In genomic region chr15:51759557-51760070, GRCh38 we compare ENCODE assay signal across 10 cellular contexts. TPM values are rescaled to one million over a fixed set of nuclear protein-coding genes. Genes with fewer than 3 reads are reported as not detected.
DNase-seq lines count a peak whose midpoint lies in the region; ATAC-seq, FAIRE-seq and TF ChIP-seq lines count a peak whose summit lies in the region.
"Had no signal": no experiment of that assay in that cellular context is flagged by ENCODE, and none has a peak within 500 bp of the region (broad histone marks: within the 10 kb centered on the region; RNA-seq: fewer than 3 reads in every experiment).

No MANE protein-coding gene starts in this region.

- no peaks in the 10 kb centered on the region for H3K4me1 ChIP-seq in OCI-LY1 (ENCODE audit: insufficient read depth, low read length, severe bottlenecking)

- H3K9ac ChIP-seq in OCI-LY1 (ENCODE audit: low read length) = no peak overlapping the region

- TF ChIP-seq CTCF in OCI-LY1 (IDR thresholded peaks at IDR 0.05; ENCODE audit: low read length) = peak; percentile 60
- TF ChIP-seq CTCF in mesothelial cell of epicardium (IDR thresholded peaks at IDR 0.05; ENCODE audit: unreplicated experiment) = no peak

- H3K27ac Mint-ChIP-seq in mesothelial cell of epicardium = no peak overlapping the region

- H3K27ac ChIP-seq in OCI-LY1 (ENCODE audit: low read depth, low read length, poor library complexity, severe bottlenecking) = no peak overlapping the region

- H4K20me1 ChIP-seq in OCI-LY1 (ENCODE audit: insufficient read depth, low read length) = no peaks in the 10 kb centered on the region

- no peaks in the 10 kb centered on the region for H3K9me2 ChIP-seq in OCI-LY1 (ENCODE audit: low read depth, low read length)

- H3K4me3 Mint-ChIP-seq in mesothelial cell of epicardium = no peak overlapping the region

- intact Hi-C loops in Right ventricle myocardium inferior (cut with DNase I) = loop anchor here (5.0 to 10.0 kb wide), 2 partner anchors 55 to 107 kb away; no protein-coding TSS in a partner anchor
- intact Hi-C loops in cardiac septum (cut with DNase I) = loop anchor here (5.0 kb wide), 1 partner anchor 32 kb away; no protein-coding TSS in a partner anchor

- H3F3A ChIP-seq in OCI-LY1 (ENCODE audit: insufficient read depth, low read length) = no peaks in the 10 kb centered on the region

- H3K9me3 ChIP-seq in OCI-LY1 (ENCODE audit: low read length) = no peaks in the 10 kb centered on the region

- no peak for DNase-seq in Right ventricle myocardium inferior (ENCODE audit: missing footprints)
- DNase-seq in cardiac septum (ENCODE audit: low spot score) = no peak
- DNase-seq in foreskin melanocyte = peak; percentile 97
- DNase-seq in urothelium cell line (ENCODE audit: low spot score) = peak; percentile 24
- DNase-seq in inferior parietal cortex (ENCODE audit: extremely low spot score) = no peak
- DNase-seq in mesothelial cell of epicardium (ENCODE audit: low spot score in 2 of 2, unreplicated experiment in 2 of 2) = no peak
- DNase-seq in activated CD8-positive, alpha-beta memory T cell treated with anti-CD3 and anti-CD28 coated beads for 24 hours = no peak

- H3K4me1 Mint-ChIP-seq in mesothelial cell of epicardium = peaks cover 13% of the 10 kb centered on the region

- no peak for FAIRE-seq in urothelium cell line (lab: Jason Lieb, UNC)
- FAIRE-seq: GM18507, TTC549 had no signal

- H3K36me3 ChIP-seq in OCI-LY1 (ENCODE audit: insufficient read depth, low read length) = no peaks in the 10 kb centered on the region

- no peak overlapping the region for H3K4me3 ChIP-seq in OCI-LY1 (ENCODE audit: low read depth, low read length, poor library complexity, severe bottlenecking)

- H2AFZ ChIP-seq in OCI-LY1 (ENCODE audit: low read length) = no peak overlapping the region

- H3K79me2 ChIP-seq in OCI-LY1 (ENCODE audit: insufficient read depth, low read length) = no peaks in the 10 kb centered on the region

- ATAC-seq in Right ventricle myocardium inferior = peak; percentile 91

- no peaks in the 10 kb centered on the region for H3K36me3 Mint-ChIP-seq in mesothelial cell of epicardium

- H3K27me3 Mint-ChIP-seq in mesothelial cell of epicardium (ENCODE audit: low read depth) = peaks cover 8% of the 10 kb centered on the region

- no peaks in the 10 kb centered on the region for H3K27me3 ChIP-seq in OCI-LY1 (ENCODE audit: insufficient read depth, low read length)

- H3K9me3 Mint-ChIP-seq in mesothelial cell of epicardium = no peaks in the 10 kb centered on the region

- H3K4me2 ChIP-seq in OCI-LY1 (ENCODE audit: low read length) = no peak overlapping the region

RNA-seq across cellular contexts. Expression of gene TMOD2, which starts 8.2 kb away (rescaled TPM):
- total RNA-seq in Right ventricle myocardium inferior (9.5 TPM), cardiac septum (8.3 TPM), mesothelial cell of epicardium (9.0 to 10.4 TPM (median 10.0 TPM) in 3 replicates)

RNA-seq across cellular contexts. Expression of gene LYSMD2, which starts 22.2 kb away (rescaled TPM):
- total RNA-seq in Right ventricle myocardium inferior (4.8 TPM), cardiac septum (6.9 TPM), mesothelial cell of epicardium (1.8 to 2.1 TPM (median 1.9 TPM) in 3 replicates)

Comparison
In these comparisons a context has a peak if more than half of its experiments do, and no peak if none do; other contexts are left out.
1. DNase-seq: peak in foreskin melanocyte (single experiment) and urothelium cell line (single experiment); none in Right ventricle myocardium inferior (single experiment), cardiac septum (single experiment), inferior parietal cortex (single experiment), mesothelial cell of epicardium (0 of 2) and activated CD8-positive, alpha-beta memory T cell treated with anti-CD3 and anti-CD28 coated beads for 24 hours (single experiment).